In genomic region chr10:6957851-6958250, GRCh38 we compare ENCODE assay signal across 27 cellular contexts.
"Had no signal": no experiment of that assay in that cellular context is flagged by ENCODE, and none has a peak within 500 bp of the region (broad histone marks: within the 10 kb centered on the region; RNA-seq: fewer than 3 reads in every experiment).

No MANE protein-coding gene starts in this region.

- H3K27ac ChIP-seq: adrenal gland, cardiac muscle cell, left ventricle myocardium inferior, ovary, prostate gland, sigmoid colon, tibial nerve, VCaP had no signal

- H3K36me3 ChIP-seq: adrenal gland, cardiac muscle cell, left ventricle myocardium inferior, ovary, prostate gland, sigmoid colon, tibial nerve had no signal

- ATAC-seq: activated CD4-positive, CD25-positive, alpha-beta regulatory T cell treated with anti-CD3 and anti-CD28 coated beads, Interleukin-2, amount 50 U/mL, for 24 hours; esophagus mucosa had no signal

- DNase-seq: activated CD4-positive, alpha-beta T cell treated with anti-CD3 and anti-CD28 coated beads for 48 hours; activated CD4-positive, alpha-beta T cell treated with anti-CD3 and anti-CD28 coated beads, Interleukin-2, amount 50 U/mL, for 48 hours; activated CD8-positive, alpha-beta memory T cell treated with anti-CD3 and anti-CD28 coated beads for 24 hours; activated effector memory CD4-positive, alpha-beta T cell treated with Interleukin-2 at 50 U/mL for 16 hours; activated naive CD4-positive, alpha-beta T cell treated with Interleukin-2 at 50 U/mL for 16 hours; activated naive CD8-positive, alpha-beta T cell treated with anti-CD3 and anti-CD28 coated beads for 36 hours; aorta; endodermal cell; left ventricle myocardium inferior; nephron progenitor cell; ovary; retina; sigmoid colon; small intestine; stimulated activated CD4-positive, alpha-beta T cell treated with anti-CD3 and anti-CD28 coated beads, Interleukin-2, amount 100 ng/mL, for 24 hours; stimulated activated naive CD4-positive, alpha-beta T cell; T-helper 1 cell had no signal

- FAIRE-seq: small intestine had no signal

- H3K36me3 Mint-ChIP-seq: activated naive CD8-positive, alpha-beta T cell treated with anti-CD3 and anti-CD28 coated beads for 36 hours; brain had no signal

- H3K4me3 ChIP-seq: adrenal gland, cardiac muscle cell, left ventricle myocardium inferior, lung, ovary, prostate gland, sigmoid colon, tibial nerve had no signal

- H3K9me3 ChIP-seq: adrenal gland, left ventricle myocardium inferior, ovary, prostate gland, sigmoid colon, tibial nerve had no signal

- H3K4me3 Mint-ChIP-seq: activated naive CD8-positive, alpha-beta T cell treated with anti-CD3 and anti-CD28 coated beads for 36 hours; brain; endodermal cell; nephron progenitor cell; T-helper 2 cell treated with Interferon-gamma antibody and Interleukin-4, amounts not matched to agents 5 μg/mL and 100 μg/mL, for 36 hours had no signal

- H3K27ac Mint-ChIP-seq: activated naive CD8-positive, alpha-beta T cell treated with anti-CD3 and anti-CD28 coated beads for 36 hours; brain; endodermal cell; nephron progenitor cell had no signal

- H3K9me3 Mint-ChIP-seq: activated naive CD8-positive, alpha-beta T cell treated with anti-CD3 and anti-CD28 coated beads for 36 hours; endodermal cell; nephron progenitor cell; T-helper 2 cell treated with Interferon-gamma antibody and Interleukin-4, amounts not matched to agents 5 μg/mL and 100 μg/mL, for 36 hours had no signal

- H3K4me1 ChIP-seq: adrenal gland, left ventricle myocardium inferior, prostate gland had no signal

- H3K27me3 ChIP-seq: adrenal gland, cardiac muscle cell, ovary, sigmoid colon, tibial nerve had no signal
